ENCODE assay signal across 9 cellular contexts in the genomic region with DNA sequence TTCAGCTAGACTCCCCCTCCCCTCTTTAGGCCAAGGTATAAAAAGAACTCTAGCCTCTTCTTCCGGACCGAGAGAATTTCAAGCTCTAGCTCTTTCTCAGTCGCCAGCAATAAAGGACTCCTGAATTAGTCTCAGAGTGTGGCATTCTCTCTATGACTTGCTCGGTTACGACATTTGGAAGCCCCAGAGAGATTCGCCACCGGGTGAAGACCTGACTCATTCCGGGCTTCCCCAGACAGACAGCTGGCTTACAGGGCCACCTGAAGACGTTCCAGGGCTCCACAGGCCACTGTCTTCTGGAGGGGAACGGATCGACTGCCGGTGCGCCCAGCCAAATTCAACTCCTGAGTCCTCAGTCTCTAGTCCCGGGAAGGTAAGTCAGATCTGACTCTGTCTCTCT. TPM values are rescaled to one million over a fixed set of nuclear protein-coding genes. Genes with fewer than 3 reads are reported as not detected.
DNase-seq lines count a peak whose midpoint lies in the region; ATAC-seq and TF ChIP-seq lines count a peak whose summit lies in the region.
"Had no signal": no experiment of that assay in that cellular context is flagged by ENCODE, and none has a peak within 500 bp of the region (broad histone marks: within the 10 kb centered on the region; RNA-seq: fewer than 3 reads in every experiment).

TSS of gene AKR1B15 (plus strand) at position 234 of the 400 bp plus-strand sequence. CDS start 15,510 bp downstream, outside the sequence.

- no peaks in the 10 kb centered on the region for H3K36me3 ChIP-seq in GM06990 (ENCODE audit: control insufficient read depth, insufficient read depth, low read length)
- no peaks in the 10 kb centered on the region for H3K36me3 ChIP-seq in ectodermal cell (ENCODE audit: control insufficient read depth, insufficient read depth, low read length)
- H3K36me3 ChIP-seq in tibial artery = no peaks in the 10 kb centered on the region
- no peaks in the 10 kb centered on the region for H3K36me3 ChIP-seq in Peyer's patch
- H3K36me3 ChIP-seq: upper lobe of left lung had no signal

- no peak within 1 kb of the TSS; the same call in 1 of the 2 replicates for H3K4me3 ChIP-seq in GM06990 (replicated peaks; ENCODE audit: low read depth, low read length)
- H3K4me3 ChIP-seq in ectodermal cell (ENCODE audit: insufficient read depth, low read depth, low read length) = peak within 1 kb of the TSS; percentile 31
- no peak within 1 kb of the TSS for H3K4me3 ChIP-seq in tibial artery
- no peak within 1 kb of the TSS for H3K4me3 ChIP-seq in Peyer's patch

- intact Hi-C loops in tibial artery (cut with DNase I; ENCODE audit: low total_unique reads) = loop anchor here (5.0 kb wide), 2 partner anchors 37 to 58 kb away; no protein-coding TSS in a partner anchor

- H3K27me3 ChIP-seq in GM06990 (replicated peaks; ENCODE audit: control insufficient read depth, insufficient read depth, low read length) (no peaks in the 10 kb centered on the region), ectodermal cell (ENCODE audit: control insufficient read depth, insufficient read depth, low read length, poor library complexity, severe bottlenecking) (no peaks in the 10 kb centered on the region), tibial artery (no peaks in the 10 kb centered on the region), Peyer's patch (no peaks in the 10 kb centered on the region)
- H3K27me3 ChIP-seq: upper lobe of left lung had no signal

- H3K9me3 ChIP-seq in ectodermal cell (ENCODE audit: control insufficient read depth, low read length) (no peaks in the 10 kb centered on the region), tibial artery (no peaks in the 10 kb centered on the region), Peyer's patch (no peaks in the 10 kb centered on the region)
- H3K9me3 ChIP-seq: upper lobe of left lung had no signal

- TF ChIP-seq CTCF in GM06990 (IDR thresholded peaks at IDR 0.05; ENCODE audit: insufficient read depth, low read length, poor library complexity, severe bottlenecking) (no peak), tibial artery (IDR thresholded peaks at IDR 0.05) (no peak), Peyer's patch (IDR thresholded peaks at IDR 0.05) (no peak)

- TF ChIP-seq POLR2A in Peyer's patch (IDR thresholded peaks at IDR 0.05) = no peak

- DNase-seq in GM06990 (ENCODE audit: extremely low read depth, insufficient read length) (peak; percentile 67), tibial artery (peak; percentile 72 to 73), nucleus accumbens (lab: John Stamatoyannopoulos, UW) (no peak), Peyer's patch (no peak), OCI-M2 (lab: John Stamatoyannopoulos, UW; ENCODE audit: unreplicated experiment) (no peak)

- 87 to 88% methylated on average over 14 of the region's 14 CpGs for WGBS in ectodermal cell, 2 experiments

- ATAC-seq in GM19397 (IDR thresholded peaks at IDR 0.05; ENCODE audit: unreplicated experiment) = peak; percentile 91
- ATAC-seq in HG03342 (IDR thresholded peaks at IDR 0.05; ENCODE audit: unreplicated experiment) = peak; percentile 94

- H3K4me1 ChIP-seq in ectodermal cell (ENCODE audit: control insufficient read depth, insufficient read depth, low read length) (peaks cover 19% of the 10 kb centered on the region), tibial artery (no peaks in the 10 kb centered on the region), Peyer's patch (no peaks in the 10 kb centered on the region)

- no peak within 1 kb of the TSS for H3K27ac ChIP-seq in ectodermal cell (ENCODE audit: insufficient read depth, low read depth, low read length, poor library complexity, severe bottlenecking)
- no peak within 1 kb of the TSS for H3K27ac ChIP-seq in tibial artery
- H3K27ac ChIP-seq in Peyer's patch = peak within 1 kb of the TSS in 1 of 4 donors; percentile 37
- H3K27ac ChIP-seq: upper lobe of left lung had no signal

RNA-seq across cellular contexts. Expression of gene AKR1B15, which starts in this region (rescaled TPM):
- polyA plus RNA-seq in ectodermal cell (2013, experiment 1 of 4) = not detected
- not detected for polyA plus RNA-seq in ectodermal cell (2013, experiment 2 of 4)
- 0.32 TPM for polyA plus RNA-seq in ectodermal cell (2013, experiment 3 of 4)
- not detected for polyA plus RNA-seq in ectodermal cell (2013, experiment 4 of 4)
- 1 to 10 TPM in 1 of 4 donors, not detected in 3; 1.9 TPM for total RNA-seq in Peyer's patch
- total RNA-seq: upper lobe of left lung had no signal

Comparison
In these comparisons a context has a peak if more than half of its experiments do, and no peak if none do; other contexts are left out.
1. DNase-seq: peak in GM06990 (single experiment) and tibial artery (2 of 2); none in nucleus accumbens (0 of 56), Peyer's patch (0 of 3) and OCI-M2 (single experiment).